ENCODE assay signal across 8 cellular contexts in the genomic region with DNA sequence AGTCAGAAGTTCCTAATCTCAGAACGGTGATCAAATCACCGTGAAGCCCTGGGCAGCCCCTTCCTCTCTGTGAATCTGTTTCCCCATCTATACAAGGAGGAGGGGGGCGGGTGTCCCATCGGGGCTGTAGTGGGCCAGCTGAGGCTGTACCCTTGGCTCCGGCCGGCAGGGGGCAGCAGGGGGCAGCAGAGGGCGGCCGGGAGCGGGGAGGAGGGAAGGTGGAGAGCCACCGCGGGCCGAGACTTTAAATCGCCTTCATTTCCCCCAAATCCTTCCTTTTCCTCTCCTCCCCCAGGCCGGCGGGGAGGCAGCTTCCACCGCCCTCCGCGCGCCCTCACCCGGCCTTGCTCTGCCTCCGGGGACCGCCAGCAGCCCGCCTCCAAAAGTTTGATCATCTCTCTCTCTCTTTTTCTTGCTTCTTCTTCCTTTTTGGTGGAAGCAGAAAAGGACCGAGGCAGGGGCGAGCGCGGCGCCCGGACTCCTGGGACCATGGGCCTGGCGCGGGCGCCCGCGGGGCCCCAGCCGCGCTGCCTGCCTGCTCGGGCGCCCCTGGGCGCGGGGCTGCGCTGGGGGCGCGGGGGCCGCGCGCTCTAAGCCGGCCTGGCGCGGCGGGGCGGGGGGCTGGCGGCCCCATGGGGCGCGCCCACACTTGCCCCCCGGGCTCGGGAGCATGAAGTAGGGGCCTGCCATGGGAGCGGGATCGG. TPM values are rescaled to one million over a fixed set of nuclear protein-coding genes. Genes with fewer than 3 reads are reported as not detected.
DNase-seq lines count a peak whose midpoint lies in the region; FAIRE-seq and TF ChIP-seq lines count a peak whose summit lies in the region.

A gene (plus strand): TSS at position 275 of the 704 bp plus-strand sequence. CDS start 414 bp downstream, at position 689.

- no peaks in the 10 kb centered on the region for H3K9me2 ChIP-seq in DOHH2 (replicated peaks; ENCODE audit: control insufficient read depth, low read length)
- no peaks in the 10 kb centered on the region for H3K9me2 ChIP-seq in hepatocyte (replicated peaks; ENCODE audit: insufficient read depth)

- FAIRE-seq in H54 (lab: Jason Lieb, UNC): no peak

- intact Hi-C loops in vagina (cut with DNase I): no loop called here

- DNase-seq in H54 (ENCODE audit: insufficient read length, low spot score) (peak; percentile 93), MV-4-11 (lab: John Stamatoyannopoulos, UW) (peak; percentile 61), T-helper 9 cell (peak; percentile 71), astrocyte of the hippocampus (ENCODE audit: low read depth, low spot score) (peak; percentile 95), hepatocyte (ENCODE audit: low spot score) (peak; percentile 92), renal cortical epithelial cell (ENCODE audit: low read depth) (no peak), vagina (ENCODE audit: extremely low spot score in 2 of 2) (no peak)

- H3K27me3 ChIP-seq in DOHH2 (ENCODE audit: control insufficient read depth, low read length) (peaks cover 8% of the 10 kb centered on the region), hepatocyte (no peaks in the 10 kb centered on the region), vagina (no peaks in the 10 kb centered on the region)

- TF ChIP-seq POLR2A in H54 (IDR thresholded peaks at IDR 0.05; ENCODE audit: low read depth, low read length) (peak; percentile 17; the same call in 1 of the 2 replicates), vagina (IDR thresholded peaks at IDR 0.05) (no peak)

- H3K4me1 ChIP-seq in DOHH2 (ENCODE audit: control insufficient read depth, low read length) (no peaks in the 10 kb centered on the region), hepatocyte (ENCODE audit: insufficient read depth) (peaks cover 48% of the 10 kb centered on the region), vagina (peaks cover 60% of the 10 kb centered on the region)

- H3K4me2 ChIP-seq in DOHH2 (ENCODE audit: low read length) (peak within 1 kb of the TSS; percentile 72), hepatocyte (peak within 1 kb of the TSS; percentile 88)

- H3K79me2 ChIP-seq in DOHH2 (ENCODE audit: control insufficient read depth, low read length): peaks cover 29% of the 10 kb centered on the region
- peaks cover 43% of the 10 kb centered on the region for H3K79me2 ChIP-seq in hepatocyte

- H3K9me3 ChIP-seq in DOHH2 (ENCODE audit: control insufficient read depth, insufficient read depth, low read length) (no peaks in the 10 kb centered on the region), hepatocyte (ENCODE audit: low read depth) (no peaks in the 10 kb centered on the region), vagina (no peaks in the 10 kb centered on the region)

- TF ChIP-seq CTCF in DOHH2 (IDR thresholded peaks at IDR 0.05; ENCODE audit: low read depth, low read length, poor library complexity, severe bottlenecking) (peak; percentile 86), hepatocyte (IDR thresholded peaks at IDR 0.05; ENCODE audit: poor library complexity) (peak; percentile 97), vagina (IDR thresholded peaks at IDR 0.05) (peak; percentile 92 to 96 (median 95))

- no peaks in the 10 kb centered on the region for H4K20me1 ChIP-seq in DOHH2 (ENCODE audit: control insufficient read depth, insufficient read depth, low read depth, low read length)
- peaks cover 14% of the 10 kb centered on the region for H4K20me1 ChIP-seq in hepatocyte (ENCODE audit: insufficient read depth, poor library complexity, severe bottlenecking)

- no peaks in the 10 kb centered on the region for H3K36me3 ChIP-seq in DOHH2 (ENCODE audit: control insufficient read depth, low read length)
- H3K36me3 ChIP-seq in hepatocyte (replicated peaks; ENCODE audit: insufficient read depth, low read depth): no peaks in the 10 kb centered on the region
- no peaks in the 10 kb centered on the region for H3K36me3 ChIP-seq in vagina

- no peaks in the 10 kb centered on the region for H3F3A ChIP-seq in DOHH2 (ENCODE audit: control insufficient read depth, insufficient read depth)

- H3K27ac ChIP-seq in DOHH2 (ENCODE audit: low read depth, low read length) (no peak within 1 kb of the TSS), hepatocyte (peak within 1 kb of the TSS; percentile 90), vagina (peak within 1 kb of the TSS; percentile 86)

- H3K4me3 ChIP-seq in DOHH2 (ENCODE audit: low read length) (peak within 1 kb of the TSS; percentile 77), hepatocyte (peak within 1 kb of the TSS; percentile 98), vagina (peak within 1 kb of the TSS; percentile 52 to 71)

- 0% methylated on average over 20 of the region's 58 CpGs for WGBS in hepatocyte (ENCODE audit: low lambda C conversion rate, missing lambda C conversion rate)

- H2AFZ ChIP-seq in hepatocyte: peak within 1 kb of the TSS; percentile 95

RNA-seq across cellular contexts. Expression of the gene that starts here (rescaled TPM):
- total RNA-seq in hepatocyte: 30.8 and 47.0 TPM in 2 replicates
- 44.6 and 55.2 TPM in 2 replicates for polyA plus RNA-seq in hepatocyte
- 4.3 and 48.4 TPM in 2 replicates for total RNA-seq in renal cortical epithelial cell
- total RNA-seq in vagina: 17.2 TPM

Comparison
In these comparisons a context has a peak if more than half of its experiments do, and no peak if none do; other contexts are left out.
1. DNase-seq: peak in H54 (single experiment), MV-4-11 (single experiment), T-helper 9 cell (single experiment), astrocyte of the hippocampus (single experiment) and hepatocyte (single experiment); none in renal cortical epithelial cell (single experiment) and vagina (0 of 2).
2. Peak in every context shown above with its lines, with median percentiles within 50 percentile points of each other: H3K4me3 ChIP-seq and CTCF ChIP-seq.